ENCODE assay signal across 8 cellular contexts in genomic region chr16:76946879-76947278, GRCh38.
DNase-seq lines count a peak whose midpoint lies in the region; ATAC-seq and TF ChIP-seq lines count a peak whose summit lies in the region.

No MANE protein-coding gene starts in this region.

- no peak overlapping the region for H3K4me3 Mint-ChIP-seq in natural killer cell treated with Interleukin-12 subunit alpha and Interleukin-12 subunit beta and Interleukin-15 and Interleukin-18, amount 100 ng/mL, for 72 hours

- no peaks in the 10 kb centered on the region for H3K27me3 Mint-ChIP-seq in natural killer cell treated with Interleukin-12 subunit alpha and Interleukin-12 subunit beta and Interleukin-15 and Interleukin-18, amount 100 ng/mL, for 72 hours

- H3K27ac ChIP-seq in stomach = no peak overlapping the region

- peaks cover 10% of the 10 kb centered on the region for H3K36me3 Mint-ChIP-seq in natural killer cell treated with Interleukin-12 subunit alpha and Interleukin-12 subunit beta and Interleukin-15 and Interleukin-18, amount 100 ng/mL, for 72 hours

- no peak for TF ChIP-seq EP300 in stomach (IDR thresholded peaks at IDR 0.05)

- peaks cover 13% of the 10 kb centered on the region for H3K9me3 Mint-ChIP-seq in natural killer cell treated with Interleukin-12 subunit alpha and Interleukin-12 subunit beta and Interleukin-15 and Interleukin-18, amount 100 ng/mL, for 72 hours

- H3K27me3 ChIP-seq in stomach = no peaks in the 10 kb centered on the region

- peaks cover 0 to 5% (median 0%) of the 10 kb centered on the region in 4 donors for H3K9me3 ChIP-seq in stomach

- intact Hi-C loops in stomach (cut with DNase I; ENCODE audit: low total_unique reads) = no loop called here

- 34 to 37% (median 35%) methylated on average over 3 of the region's 3 CpGs for WGBS in stomach, 5 donors

- no peaks in the 10 kb centered on the region for H3K4me1 Mint-ChIP-seq in natural killer cell treated with Interleukin-12 subunit alpha and Interleukin-12 subunit beta and Interleukin-15 and Interleukin-18, amount 100 ng/mL, for 72 hours (ENCODE audit: low read depth in 2 of 2)

- TF ChIP-seq POLR2A in stomach (IDR thresholded peaks at IDR 0.05) = no peak

- TF ChIP-seq CTCF in astrocyte of the cerebellum (IDR thresholded peaks at IDR 0.05; ENCODE audit: low read depth, low read length, missing control alignments) (no peak), stomach (IDR thresholded peaks at IDR 0.05) (no peak)

- H3K4me3 ChIP-seq in astrocyte of the cerebellum (ENCODE audit: low read depth, low read length) (no peak overlapping the region), stomach (no peak overlapping the region)

- peak; percentile 49 for DNase-seq in COR-L47 (lab: John Stamatoyannopoulos, UW)
- peak; percentile 25 for DNase-seq in HuH-7 (ENCODE audit: low spot score)
- peak; percentile 28 for DNase-seq in astrocyte of the cerebellum (ENCODE audit: low read depth)
- peak; percentile 44 for DNase-seq in left kidney (ENCODE audit: low read depth, low spot score)
- no peak for DNase-seq in stomach
- DNase-seq in NCI-H1048 (lab: John Stamatoyannopoulos, UW) = no peak
- DNase-seq in natural killer cell treated with Interleukin-12 subunit alpha and Interleukin-12 subunit beta and Interleukin-15 and Interleukin-18, amount 100 ng/mL, for 72 hours (ENCODE audit: low spot score) = no peak

- no peaks in the 10 kb centered on the region for H3K36me3 ChIP-seq in stomach

- H3K27ac Mint-ChIP-seq in natural killer cell treated with Interleukin-12 subunit alpha and Interleukin-12 subunit beta and Interleukin-15 and Interleukin-18, amount 100 ng/mL, for 72 hours = no peak overlapping the region

- H3K4me1 ChIP-seq in stomach = no peaks in the 10 kb centered on the region

- no peak for ATAC-seq in GM21423 (IDR thresholded peaks at IDR 0.05; ENCODE audit: unreplicated experiment)
- ATAC-seq in natural killer cell treated with Interleukin-12 subunit alpha and Interleukin-12 subunit beta and Interleukin-15 and Interleukin-18, amount 100 ng/mL, for 72 hours = no peak

- in situ Hi-C loops in astrocyte of the cerebellum (cut with HindIII; ENCODE audit: low sequenced_read_pairs) = no loop called here

Comparison
In these comparisons a context has a peak if more than half of its experiments do, and no peak if none do; other contexts are left out.
1. DNase-seq: peak in COR-L47 (single experiment), HuH-7 (single experiment), astrocyte of the cerebellum (single experiment) and left kidney (single experiment); none in stomach (single experiment), NCI-H1048 (single experiment) and natural killer cell treated with Interleukin-12 subunit alpha and Interleukin-12 subunit beta and Interleukin-15 and Interleukin-18, amount 100 ng/mL, for 72 hours (single experiment).